2 cellular contexts compared by ENCODE assay signal in genomic region chr5:9390128-9390527, GRCh38.
TF ChIP-seq lines count a peak whose summit lies in the region.

No MANE protein-coding gene starts in this region.

TF ChIP-seq in SK-N-SH, 30 proteins besides CTCF, POLR2A, EP300 and RAD21 (continued from another document):
- TF ChIP-seq USF1 (IDR thresholded peaks at IDR 0.05; ENCODE audit: borderline replicate concordance, low read depth), result no peak
- no peak for TF ChIP-seq YY1 (IDR thresholded peaks at IDR 0.05; ENCODE audit: low read depth)
- TF ChIP-seq RCOR1 (IDR thresholded peaks at IDR 0.05; ENCODE audit: low read length), result peak; percentile 86
- TF ChIP-seq GATA2 (CRISPR knock-in tag; IDR thresholded peaks at IDR 0.05), result peak; percentile 60
- no peak for TF ChIP-seq TAF1 (IDR thresholded peaks at IDR 0.05; ENCODE audit: borderline replicate concordance, low read depth, low read length)

TF ChIP-seq in SK-N-SH treated with all-trans-retinoic acid at 6 μM for 48 hours, 23 proteins besides CTCF, POLR2A, EP300 and RAD21 (continued from another document):
- no peak for TF ChIP-seq TSHZ2 (CRISPR knock-in tag; IDR thresholded peaks at IDR 0.05)
- TF ChIP-seq ARNTL (CRISPR knock-in tag; IDR thresholded peaks at IDR 0.05; ENCODE audit: borderline replicate concordance, low read depth), result no peak
